Comparison of ENCODE assay signal across 1 cellular context in genomic region chr12:122126342-122126635, GRCh38.
TF ChIP-seq lines count a peak whose summit lies in the region.

No MANE protein-coding gene starts in this region.

TF ChIP-seq in K562, 482 proteins besides CTCF, POLR2A, EP300 and RAD21:
- TF ChIP-seq ZBTB11 (CRISPR knock-in tag; IDR thresholded peaks at IDR 0.05) (no peak), DEAF1 (CRISPR knock-in tag; IDR thresholded peaks at IDR 0.05) (no peak), RBM22 (IDR thresholded peaks at IDR 0.05; ENCODE audit: low read depth, low read length, poor library complexity, severe bottlenecking) (no peak), ZFX (CRISPR knock-in tag; IDR thresholded peaks at IDR 0.05) (0 out of 2 replicates have a peak, but pooled peaks have one; percentile 17), KHSRP (IDR thresholded peaks at IDR 0.05) (no peak), ZNF316 (IDR thresholded peaks at IDR 0.05) (no peak), ZNF655 (CRISPR knock-in tag; IDR thresholded peaks at IDR 0.05) (no peak)
